8 cellular contexts compared by ENCODE assay signal in genomic region chr1:210342986-210343780, GRCh38. TPM values are rescaled to one million over a fixed set of nuclear protein-coding genes. Genes with fewer than 3 reads are reported as not detected.
DNase-seq lines count a peak whose midpoint lies in the region; ATAC-seq and TF ChIP-seq lines count a peak whose summit lies in the region.

No MANE protein-coding gene starts in this region.

- in situ Hi-C loops in mammary epithelial cell (cut with MboI; ENCODE audit: low sequenced_read_pairs in 2 of 2) = no loop called here

- no peaks in the 10 kb centered on the region for H3K36me3 Mint-ChIP-seq in activated naive CD4-positive, alpha-beta T cell treated with anti-CD3 and anti-CD28 coated beads, Interleukin-2, amount 50 U/mL, for 72 hours
- H3K36me3 Mint-ChIP-seq in activated naive CD4-positive, alpha-beta T cell treated with anti-CD3 and anti-CD28 coated beads for 36 hours (ENCODE audit: low read depth) = no peaks in the 10 kb centered on the region

- H3K9me3 ChIP-seq in mammary epithelial cell (replicated peaks; ENCODE audit: insufficient read depth, low read length) = no peaks in the 10 kb centered on the region
- H3K9me3 ChIP-seq in prostate gland = no peaks in the 10 kb centered on the region

- no peak overlapping the region for H3K27ac ChIP-seq in mammary epithelial cell (ENCODE audit: insufficient read depth, low read depth, low read length)
- peak overlapping the region; percentile 7 to 52 for H3K27ac ChIP-seq in prostate gland

- H3K79me2 ChIP-seq in mammary epithelial cell (ENCODE audit: insufficient read depth, low read length) = no peaks in the 10 kb centered on the region

- WGBS in mammary epithelial cell (ENCODE audit: low coverage, missing lambda C conversion rate) = 6% methylated on average over 14 of the region's 14 CpGs
- 25% methylated on average over 14 of the region's 14 CpGs for WGBS in prostate gland

- intact Hi-C loops in activated naive CD4-positive, alpha-beta T cell treated with anti-CD3 and anti-CD28 coated beads for 36 hours (cut with micrococcal nuclease) = loop anchor here (10.0 kb wide), 1 partner anchor 1172 kb away; no protein-coding TSS in a partner anchor
- intact Hi-C loops in mammary epithelial cell (cut with micrococcal nuclease) = no loop called here
- intact Hi-C loops in prostate gland (cut with DNase I) = no loop called here

- no TSS peak for BruUV-seq in mammary epithelial cell (replicated peaks; lab: Mats Ljungman, UMichigan)

- ATAC-seq in activated naive CD4-positive, alpha-beta T cell treated with anti-CD3 and anti-CD28 coated beads, Interleukin-2, amount 50 U/mL, for 72 hours = peak; percentile 65
- ATAC-seq in HG03196 (IDR thresholded peaks at IDR 0.05; ENCODE audit: unreplicated experiment) = peak; percentile 75

- no peaks in the 10 kb centered on the region for H3K27me3 ChIP-seq in mammary epithelial cell (ENCODE audit: insufficient read depth, low read length)
- no peaks in the 10 kb centered on the region for H3K27me3 ChIP-seq in prostate gland (replicated peaks; ENCODE audit: insufficient read depth)

- H3K4me1 ChIP-seq in mammary epithelial cell (ENCODE audit: insufficient read depth, low read length) (peaks cover 15% of the 10 kb centered on the region), prostate gland (replicated peaks) (no peaks in the 10 kb centered on the region)

- H3K4me3 Mint-ChIP-seq in activated naive CD4-positive, alpha-beta T cell treated with anti-CD3 and anti-CD28 coated beads for 36 hours = no peak overlapping the region

- H3K4me2 ChIP-seq in mammary epithelial cell (ENCODE audit: insufficient read depth, low read depth, low read length) = peak overlapping the region; percentile 73

- no peak for DNase-seq in activated naive CD4-positive, alpha-beta T cell treated with anti-CD3 and anti-CD28 coated beads, Interleukin-2, amount 50 U/mL, for 72 hours (ENCODE audit: low spot score in 2 of 2)
- DNase-seq in activated naive CD4-positive, alpha-beta T cell treated with anti-CD3 and anti-CD28 coated beads for 36 hours = no peak
- DNase-seq in mammary epithelial cell (no peak), prostate gland (ENCODE audit: low spot score) (no peak), cerebellum (ENCODE audit: low spot score) (no peak), NCI-H146 treated with DMSO at 0.1 percent for 48 hours (lab: John Stamatoyannopoulos, UW; ENCODE audit: unreplicated experiment) (no peak)
- DNase-seq in activated CD4-positive, alpha-beta T cell treated with anti-CD3 and anti-CD28 coated beads, Interleukin-2, amount 50 U/mL, for 48 hours = no peak

- TF ChIP-seq POLR2A in prostate gland (IDR thresholded peaks at IDR 0.05) = no peak

- no peaks in the 10 kb centered on the region for H4K20me1 ChIP-seq in mammary epithelial cell (ENCODE audit: insufficient read depth, low read length)

- H2AFZ ChIP-seq in mammary epithelial cell (ENCODE audit: low read depth, low read length) = peak overlapping the region; percentile 88

- H3K36me3 ChIP-seq in mammary epithelial cell (ENCODE audit: insufficient read depth, low read length) (no peaks in the 10 kb centered on the region), prostate gland (no peaks in the 10 kb centered on the region)

- TF ChIP-seq CTCF in mammary epithelial cell (conservative IDR thresholded peaks at IDR 0.05 in 1 of 2, IDR thresholded peaks at IDR 0.05 in 1 of 2; ENCODE audit: extremely low read depth in 1 of 2, insufficient read depth in 1 of 2, low read depth in 1 of 2, low read length in 2 of 2) = no peak
- no peak for TF ChIP-seq CTCF in prostate gland (IDR thresholded peaks at IDR 0.05)

- H3K4me1 Mint-ChIP-seq in activated naive CD4-positive, alpha-beta T cell treated with anti-CD3 and anti-CD28 coated beads for 36 hours (ENCODE audit: low read depth) = peaks cover 40% of the 10 kb centered on the region

- no peaks in the 10 kb centered on the region for H3K9me3 Mint-ChIP-seq in activated naive CD4-positive, alpha-beta T cell treated with anti-CD3 and anti-CD28 coated beads, Interleukin-2, amount 50 U/mL, for 72 hours
- no peaks in the 10 kb centered on the region for H3K9me3 Mint-ChIP-seq in activated naive CD4-positive, alpha-beta T cell treated with anti-CD3 and anti-CD28 coated beads for 36 hours

- no peak overlapping the region for H3K9ac ChIP-seq in mammary epithelial cell (ENCODE audit: insufficient read depth, low read length)

- H3K27me3 Mint-ChIP-seq in activated naive CD4-positive, alpha-beta T cell treated with anti-CD3 and anti-CD28 coated beads for 36 hours (ENCODE audit: low read depth) = no peaks in the 10 kb centered on the region

- H3K27ac Mint-ChIP-seq in activated naive CD4-positive, alpha-beta T cell treated with anti-CD3 and anti-CD28 coated beads, Interleukin-2, amount 50 U/mL, for 72 hours = no peak overlapping the region
- H3K27ac Mint-ChIP-seq in activated naive CD4-positive, alpha-beta T cell treated with anti-CD3 and anti-CD28 coated beads for 36 hours = no peak overlapping the region

- CTCF ChIA-PET in activated naive CD4-positive, alpha-beta T cell treated with anti-CD3 and anti-CD28 coated beads for 36 hours (lab: Charles Lee) = no interaction called here
- CTCF ChIA-PET in mammary epithelial cell (lab: Charles Lee; ENCODE audit: low non-redundant PET) = interaction anchor here (0.6 kb wide), 1 partner anchor 34 kb away, joined by 4 read pairs; no protein-coding TSS in a partner anchor

- peak overlapping the region; percentile 16 to 39 (median 28) for H3K4me3 ChIP-seq in mammary epithelial cell (replicated peaks in 1 of 3; ENCODE audit: insufficient read depth in 1 of 3, low read depth in 2 of 3, low read length in 3 of 3)
- peak overlapping the region; percentile 13 to 22 for H3K4me3 ChIP-seq in prostate gland

- dilution Hi-C loops in mammary epithelial cell (cut with HindIII; ENCODE audit: low sequenced_read_pairs) = no loop called here

RNA-seq across cellular contexts. Expression of gene HHAT, which starts 14.5 kb away (rescaled TPM):
- total RNA-seq in activated naive CD4-positive, alpha-beta T cell treated with anti-CD3 and anti-CD28 coated beads, Interleukin-2, amount 50 U/mL, for 72 hours = 1 to 10 TPM in 1 of 2 donors, under 1 TPM in 1; 0.59 to 1.9 TPM
- 1 to 10 TPM; 3.6 to 3.9 TPM for total RNA-seq in activated naive CD4-positive, alpha-beta T cell treated with anti-CD3 and anti-CD28 coated beads for 36 hours
- total RNA-seq in mammary epithelial cell (1 to 10 TPM; 1.8 to 9.8 TPM), prostate gland (10 to 100 TPM; 16.3 to 19.0 TPM), cerebellum (7.6 TPM)
- polyA plus RNA-seq in mammary epithelial cell = 1.8 TPM
- polyA minus RNA-seq in mammary epithelial cell = not detected
